10 cellular contexts compared by ENCODE assay signal in genomic region chr10:83603708-83604107, GRCh38.
DNase-seq lines count a peak whose midpoint lies in the region; ATAC-seq and TF ChIP-seq lines count a peak whose summit lies in the region.
"Had no signal": no experiment of that assay in that cellular context is flagged by ENCODE, and none has a peak within 500 bp of the region (broad histone marks: within the 10 kb centered on the region; RNA-seq: fewer than 3 reads in every experiment).

No MANE protein-coding gene starts in this region.

- no peaks in the 10 kb centered on the region for H3K27me3 Mint-ChIP-seq in Calu3 (ENCODE audit: unreplicated experiment)
- H3K27me3 Mint-ChIP-seq in HFFc6 (ENCODE audit: insufficient read depth): no peaks in the 10 kb centered on the region

- peak; percentile 99 for ATAC-seq in GM18909 (IDR thresholded peaks at IDR 0.05; ENCODE audit: poor library complexity, unreplicated experiment)
- ATAC-seq in HG02840 (IDR thresholded peaks at IDR 0.05; ENCODE audit: low FRiP score, unreplicated experiment): peak; percentile 84

- no TSS peak for BruUV-seq in Calu3 (replicated peaks; lab: Mats Ljungman, UMichigan)

- intact Hi-C loops in Calu3 (cut with micrococcal nuclease; ENCODE audit: unreplicated experiment): no loop called here

- H3K27ac Mint-ChIP-seq in Calu3 (ENCODE audit: unreplicated experiment) (no peak overlapping the region), HFFc6 (no peak overlapping the region)
- H3K27ac Mint-ChIP-seq: nephron had no signal

- TF ChIP-seq CTCF in Calu3 (IDR thresholded peaks at IDR 0.05; ENCODE audit: unreplicated experiment) (no peak), HFFc6 (IDR thresholded peaks at IDR 0.05) (no peak)

- H3K4me1 Mint-ChIP-seq in Calu3 (ENCODE audit: low read depth, unreplicated experiment): no peaks in the 10 kb centered on the region
- peaks cover 7% of the 10 kb centered on the region; the same call in 1 of the 2 replicates for H3K4me1 Mint-ChIP-seq in HFFc6 (ENCODE audit: low read depth)

- H3K36me3 Mint-ChIP-seq in Calu3 (ENCODE audit: insufficient read depth, unreplicated experiment) (no peaks in the 10 kb centered on the region), HFFc6 (ENCODE audit: low read depth) (peaks cover 5% of the 10 kb centered on the region; the same call in 1 of the 2 replicates)

- DNase-seq in A172 (ENCODE audit: low spot score) (peak; percentile 76), NOMO-1 (lab: John Stamatoyannopoulos, UW; ENCODE audit: unreplicated experiment in 2 of 2) (peak; percentile 17 to 45), Calu3 (no peak), GDM1 (lab: John Stamatoyannopoulos, UW) (no peak), HFFc6 (no peak), HPDE6-E6E7 (ENCODE audit: extremely low spot score) (no peak)
- DNase-seq: C1 segment of cervical spinal cord had no signal

- H3K4me3 Mint-ChIP-seq in Calu3 (ENCODE audit: low read depth, unreplicated experiment): no peak overlapping the region
- H3K4me3 Mint-ChIP-seq in HFFc6: no peak overlapping the region
- H3K4me3 Mint-ChIP-seq: nephron had no signal

- H3K9me3 Mint-ChIP-seq in Calu3 (ENCODE audit: low read depth, unreplicated experiment) (peaks cover 7% of the 10 kb centered on the region), HFFc6 (peaks cover 21% of the 10 kb centered on the region; the same call in 1 of the 2 replicates)

- CTCF ChIA-PET in Calu3 (lab: Charles Lee): no interaction called here

Comparison
In these comparisons a context has a peak if more than half of its experiments do, and no peak if none do; other contexts are left out.
1. DNase-seq: peak in A172 (single experiment) and NOMO-1 (2 of 2); none in Calu3 (single experiment), GDM1 (single experiment), HFFc6 (single experiment) and HPDE6-E6E7 (single experiment).